12 cellular contexts compared by ENCODE assay signal in genomic region chr12:2793561-2793960, GRCh38. TPM values are rescaled to one million over a fixed set of nuclear protein-coding genes. Genes with fewer than 3 reads are reported as not detected.
DNase-seq lines count a peak whose midpoint lies in the region; ATAC-seq and TF ChIP-seq lines count a peak whose summit lies in the region.
"Had no signal": no experiment of that assay in that cellular context is flagged by ENCODE, and none has a peak within 500 bp of the region (broad histone marks: within the 10 kb centered on the region; RNA-seq: fewer than 3 reads in every experiment).

No MANE protein-coding gene starts in this region.

- CTCF ChIA-PET in WTC11 (lab: Charles Lee) = interaction anchor here (1.1 to 3.4 kb wide), 5 partner anchors 10 to 279 kb away, joined by 3 to 31 read pairs (median 5); no protein-coding TSS in a partner anchor

- no peak for TF ChIP-seq CTCF in WTC11 (IDR thresholded peaks at IDR 0.05)
- no peak for TF ChIP-seq CTCF in glutamatergic neuron (IDR thresholded peaks at IDR 0.05; ENCODE audit: partially characterized antibody, unreplicated experiment)

- H3K27ac Mint-ChIP-seq in activated T-cell treated with anti-CD3 and anti-CD28 coated beads, Interleukin-2, amount 50 U/mL, for 24 hours = no peak overlapping the region
- H3K27ac Mint-ChIP-seq in WTC11 (no peak overlapping the region), glutamatergic neuron (ENCODE audit: unreplicated experiment) (peak overlapping the region; percentile 22)
- H3K27ac Mint-ChIP-seq in stimulated activated memory B cell treated with anti-CD40 and anti-IgM and Interleukin-4, amounts not matched to agents 10 μg/mL and 1 μg/mL and 100 μg/mL, for 72 hours = peak overlapping the region; percentile 72

- no peak for ATAC-seq in WTC11
- no peak for ATAC-seq in stimulated activated memory B cell treated with anti-CD40 and anti-IgM and Interleukin-4, amounts not matched to agents 10 μg/mL and 1 μg/mL and 100 μg/mL, for 72 hours
- ATAC-seq in GM21529 (IDR thresholded peaks at IDR 0.05; ENCODE audit: unreplicated experiment) = no peak

- no peaks in the 10 kb centered on the region for H3K9me3 Mint-ChIP-seq in activated T-cell treated with anti-CD3 and anti-CD28 coated beads, Interleukin-2, amount 50 U/mL, for 24 hours
- H3K9me3 Mint-ChIP-seq in WTC11 (no peaks in the 10 kb centered on the region), glutamatergic neuron (ENCODE audit: unreplicated experiment) (peaks cover 6% of the 10 kb centered on the region)
- H3K9me3 Mint-ChIP-seq in stimulated activated memory B cell treated with anti-CD40 and anti-IgM and Interleukin-4, amounts not matched to agents 10 μg/mL and 1 μg/mL and 100 μg/mL, for 72 hours = no peaks in the 10 kb centered on the region

- H3K4me3 Mint-ChIP-seq in activated T-cell treated with anti-CD3 and anti-CD28 coated beads, Interleukin-2, amount 50 U/mL, for 24 hours = peak overlapping the region; percentile 78
- H3K4me3 Mint-ChIP-seq in WTC11 (peak overlapping the region; percentile 72), glutamatergic neuron (ENCODE audit: unreplicated experiment) (peak overlapping the region; percentile 78)
- peak overlapping the region; percentile 85 for H3K4me3 Mint-ChIP-seq in stimulated activated memory B cell treated with anti-CD40 and anti-IgM and Interleukin-4, amounts not matched to agents 10 μg/mL and 1 μg/mL and 100 μg/mL, for 72 hours

- H3K36me3 Mint-ChIP-seq in activated T-cell treated with anti-CD3 and anti-CD28 coated beads, Interleukin-2, amount 50 U/mL, for 24 hours (ENCODE audit: low read depth) = peaks cover 28% of the 10 kb centered on the region
- peaks cover 26% of the 10 kb centered on the region for H3K36me3 Mint-ChIP-seq in WTC11
- H3K36me3 Mint-ChIP-seq in glutamatergic neuron (ENCODE audit: unreplicated experiment) = no peaks in the 10 kb centered on the region
- H3K36me3 Mint-ChIP-seq in stimulated activated memory B cell treated with anti-CD40 and anti-IgM and Interleukin-4, amounts not matched to agents 10 μg/mL and 1 μg/mL and 100 μg/mL, for 72 hours = peaks cover 14% of the 10 kb centered on the region

- H3K4me1 Mint-ChIP-seq in activated T-cell treated with anti-CD3 and anti-CD28 coated beads, Interleukin-2, amount 50 U/mL, for 24 hours (ENCODE audit: low read depth) = peaks cover 26% of the 10 kb centered on the region
- H3K4me1 Mint-ChIP-seq in WTC11 (peaks cover 36% of the 10 kb centered on the region), glutamatergic neuron (ENCODE audit: low read depth, unreplicated experiment) (peaks cover 6% of the 10 kb centered on the region)
- H3K4me1 Mint-ChIP-seq in stimulated activated memory B cell treated with anti-CD40 and anti-IgM and Interleukin-4, amounts not matched to agents 10 μg/mL and 1 μg/mL and 100 μg/mL, for 72 hours = peaks cover 22% of the 10 kb centered on the region

- DNase-seq in activated T-cell treated with anti-CD3 and anti-CD28 coated beads, Interleukin-2, amount 50 U/mL, for 24 hours = no peak
- no peak for DNase-seq in activated T-cell treated with anti-CD3 and anti-CD28 coated beads, Interleukin-2, amount 50 U/mL, for 1 hour
- DNase-seq in WTC11 (ENCODE audit: low spot score) (no peak), glutamatergic neuron (no peak), superior temporal gyrus (ENCODE audit: extremely low spot score) (no peak)
- DNase-seq in central memory CD4-positive, alpha-beta T cell = no peak
- DNase-seq: MG63, NCI-H2227 treated with DMSO at 0.1 percent for 48 hours, occipital lobe had no signal

- H3K27me3 Mint-ChIP-seq in activated T-cell treated with anti-CD3 and anti-CD28 coated beads, Interleukin-2, amount 50 U/mL, for 24 hours = no peaks in the 10 kb centered on the region
- H3K27me3 Mint-ChIP-seq in WTC11 (ENCODE audit: low read depth) = 0 out of 2 replicates have a peak, but pooled peaks cover 2% of the 10 kb centered on the region
- H3K27me3 Mint-ChIP-seq in glutamatergic neuron (ENCODE audit: unreplicated experiment) = peaks cover 6% of the 10 kb centered on the region
- no peaks in the 10 kb centered on the region for H3K27me3 Mint-ChIP-seq in stimulated activated memory B cell treated with anti-CD40 and anti-IgM and Interleukin-4, amounts not matched to agents 10 μg/mL and 1 μg/mL and 100 μg/mL, for 72 hours

- POLR2A ChIA-PET in WTC11 (lab: Charles Lee) = interaction anchor here (1.3 kb wide), 1 partner anchor 41 kb away, joined by 5 read pairs; no protein-coding TSS in a partner anchor

TF ChIP-seq in WTC11, 78 proteins besides CTCF, POLR2A, EP300 and RAD21:
- no peak for TF ChIP-seq SMAD3 (CRISPR knock-in tag; IDR thresholded peaks at IDR 0.05; ENCODE audit: borderline replicate concordance)
- TF ChIP-seq HMGXB4 (CRISPR knock-in tag; IDR thresholded peaks at IDR 0.05) = no peak
- TF ChIP-seq, protein P1, sequence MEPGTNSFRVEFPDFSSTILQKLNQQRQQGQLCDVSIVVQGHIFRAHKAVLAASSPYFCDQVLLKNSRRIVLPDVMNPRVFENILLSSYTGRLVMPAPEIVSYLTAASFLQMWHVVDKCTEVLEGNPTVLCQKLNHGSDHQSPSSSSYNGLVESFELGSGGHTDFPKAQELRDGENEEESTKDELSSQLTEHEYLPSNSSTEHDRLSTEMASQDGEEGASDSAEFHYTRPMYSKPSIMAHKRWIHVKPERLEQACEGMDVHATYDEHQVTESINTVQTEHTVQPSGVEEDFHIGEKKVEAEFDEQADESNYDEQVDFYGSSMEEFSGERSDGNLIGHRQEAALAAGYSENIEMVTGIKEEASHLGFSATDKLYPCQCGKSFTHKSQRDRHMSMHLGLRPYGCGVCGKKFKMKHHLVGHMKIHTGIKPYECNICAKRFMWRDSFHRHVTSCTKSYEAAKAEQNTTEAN (CRISPR knock-in tag; IDR thresholded peaks at IDR 0.05) = no peak
- no peak for TF ChIP-seq NFATC4 (CRISPR knock-in tag; IDR thresholded peaks at IDR 0.05)
- TF ChIP-seq ARID4B (CRISPR knock-in tag; IDR thresholded peaks at IDR 0.05; ENCODE audit: borderline replicate concordance) = no peak
- no peak for TF ChIP-seq SOX15 (CRISPR knock-in tag; IDR thresholded peaks at IDR 0.05)
- no peak for TF ChIP-seq ATF1 (CRISPR knock-in tag; IDR thresholded peaks at IDR 0.05)
- TF ChIP-seq ZNF416 (CRISPR knock-in tag; IDR thresholded peaks at IDR 0.05) = no peak
- TF ChIP-seq ZNF423 (CRISPR knock-in tag; IDR thresholded peaks at IDR 0.05) = no peak
- TF ChIP-seq CREB1 (CRISPR knock-in tag; IDR thresholded peaks at IDR 0.05) = no peak

RNA-seq across cellular contexts. Expression of gene FKBP4, which starts 1.2 kb away (rescaled TPM):
- total RNA-seq in WTC11 (2021) (245 to 257 TPM (median 249 TPM) in 3 replicates), glutamatergic neuron (ENCODE audit: unreplicated experiment) (57.5 TPM)

RNA-seq across cellular contexts. Expression of gene ITFG2, which starts 18.9 kb away (rescaled TPM):
- total RNA-seq in WTC11 (2021) (23.9 to 26.0 TPM (median 25.4 TPM) in 3 replicates), glutamatergic neuron (ENCODE audit: unreplicated experiment) (37.4 TPM)

RNA-seq across cellular contexts. Expression of gene NRIP2, which starts 41.3 kb away (rescaled TPM):
- total RNA-seq in WTC11 (2021) = 0.09 TPM in 1 of 3 replicates, not detected in the others
- not detected for total RNA-seq in glutamatergic neuron (ENCODE audit: unreplicated experiment)
- total RNA-seq: Daoy had no signal

Comparison
In these comparisons a context has a peak if more than half of its experiments do, and no peak if none do; other contexts are left out.
1. H3K27ac Mint-ChIP-seq: peak in glutamatergic neuron (single experiment) and stimulated activated memory B cell treated with anti-CD40 and anti-IgM and Interleukin-4, amounts not matched to agents 10 μg/mL and 1 μg/mL and 100 μg/mL, for 72 hours (single experiment); none in activated T-cell treated with anti-CD3 and anti-CD28 coated beads, Interleukin-2, amount 50 U/mL, for 24 hours (single experiment) and WTC11 (single experiment).
2. Peak in every context shown above with its lines, with median percentiles within 50 percentile points of each other: H3K4me3 Mint-ChIP-seq.